8 cellular contexts compared by ENCODE assay signal in the genomic region with DNA sequence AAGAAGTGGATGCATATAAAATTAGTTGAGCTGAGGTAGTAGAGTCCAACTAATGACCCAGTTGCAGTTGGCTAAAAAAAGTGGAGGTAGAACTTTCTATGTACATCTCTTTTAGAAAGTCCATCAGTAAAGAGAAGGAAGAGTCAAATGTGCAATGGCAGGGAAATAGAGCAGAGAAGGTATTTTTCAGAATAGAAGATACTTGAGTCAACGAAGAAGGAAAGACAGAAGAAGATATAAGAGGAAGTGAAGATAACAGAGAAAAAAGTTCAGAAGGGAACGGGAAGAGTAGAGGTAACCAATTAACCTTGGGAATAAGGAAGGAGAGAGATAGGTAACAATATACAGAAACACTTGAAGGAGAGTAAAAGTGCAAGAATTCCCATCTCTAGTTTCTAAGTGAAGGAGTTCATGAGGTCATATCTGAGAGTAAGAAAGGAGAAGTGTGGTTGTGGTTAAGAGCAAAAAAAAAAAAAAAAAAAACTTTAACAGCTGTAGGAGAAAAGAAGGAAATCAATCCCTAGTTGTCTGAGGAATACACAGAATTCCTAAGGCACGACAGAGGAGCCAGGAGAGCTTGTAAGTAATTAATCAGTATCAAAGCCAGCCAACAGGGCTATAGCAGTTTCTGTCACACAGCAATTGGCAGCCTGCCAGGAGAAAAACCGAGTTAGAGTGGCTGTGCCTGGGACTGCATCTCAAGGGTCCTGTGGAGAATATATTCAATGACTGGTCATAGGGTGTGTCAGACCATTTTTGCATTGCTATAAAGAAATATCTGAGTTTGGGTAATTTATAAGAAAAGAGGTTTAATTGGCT.
A peak's percentile ranks its signal among the peaks of the same experiment; 100 is the strongest.
DNase-seq lines count a peak whose midpoint lies in the region; ATAC-seq and TF ChIP-seq lines count a peak whose summit lies in the region.

No MANE protein-coding gene starts in this region.

- intact Hi-C loops in activated B cell treated with CpG ODN at 0.5 μM for 24 hours (cut with micrococcal nuclease): loop anchor here (10.0 kb wide), 1 partner anchor 265 kb away; the partner anchor contains the start of gene SNX18
- intact Hi-C loops in sigmoid colon (cut with DNase I): loop anchor here (5.0 kb wide), 1 partner anchor 63 kb away; the partner anchor contains the start of gene ARL15
- intact Hi-C loops in vagina (cut with DNase I): loop anchor here (5.0 kb wide), 1 partner anchor 173 kb away; no protein-coding TSS in a partner anchor

- no peaks in the 10 kb centered on the region for H3K36me3 Mint-ChIP-seq in activated B cell treated with CpG ODN at 0.5 μM for 24 hours (ENCODE audit: low read depth)

- H3K27me3 ChIP-seq in sigmoid colon (no peaks in the 10 kb centered on the region), vagina (no peaks in the 10 kb centered on the region)

- no peak overlapping the region for H3K27ac ChIP-seq in sigmoid colon
- no peak overlapping the region for H3K27ac ChIP-seq in vagina

- H3K9me3 ChIP-seq in sigmoid colon (no peaks in the 10 kb centered on the region), vagina (no peaks in the 10 kb centered on the region)

- peak; percentile 61 for ATAC-seq in activated B cell treated with CpG ODN at 0.5 μM for 24 hours (ENCODE audit: low read depth)

- TF ChIP-seq POLR2A in sigmoid colon (IDR thresholded peaks at IDR 0.05): no peak
- TF ChIP-seq POLR2A in vagina (IDR thresholded peaks at IDR 0.05): no peak

- no peaks in the 10 kb centered on the region for H3K27me3 Mint-ChIP-seq in activated B cell treated with CpG ODN at 0.5 μM for 24 hours

- WGBS in sigmoid colon, 2 donors: 33 to 36% methylated on average over 4 of the region's 4 CpGs

- TF ChIP-seq CTCF in activated B cell treated with CpG ODN at 0.5 μM for 24 hours (IDR thresholded peaks at IDR 0.05) (no peak), sigmoid colon (IDR thresholded peaks at IDR 0.05) (no peak), vagina (IDR thresholded peaks at IDR 0.05) (no peak)

- CTCF ChIA-PET in activated B cell treated with CpG ODN at 0.5 μM for 24 hours (lab: Charles Lee): interaction anchor here (0.9 to 1.4 kb wide), 2 partner anchors 15 to 20 kb away, joined by 3 to 4 read pairs; no protein-coding TSS in a partner anchor

- POLR2A ChIA-PET in activated B cell treated with CpG ODN at 0.5 μM for 24 hours (lab: Charles Lee): interaction anchor here (0.6 kb wide), 3 partner anchors 182 to 928 kb away, joined by 3 to 4 read pairs (median 3); no protein-coding TSS in a partner anchor

- H3K4me1 ChIP-seq in sigmoid colon: peaks cover 0 to 6% (median 0%) of the 10 kb centered on the region in 4 donors
- no peaks in the 10 kb centered on the region for H3K4me1 ChIP-seq in vagina

- H3K27ac Mint-ChIP-seq in activated B cell treated with CpG ODN at 0.5 μM for 24 hours: no peak overlapping the region

- H3K36me3 ChIP-seq in sigmoid colon (no peaks in the 10 kb centered on the region), vagina (no peaks in the 10 kb centered on the region)

- H3K4me1 Mint-ChIP-seq in activated B cell treated with CpG ODN at 0.5 μM for 24 hours: peaks cover 4% of the 10 kb centered on the region

- TF ChIP-seq EP300 in sigmoid colon (IDR thresholded peaks at IDR 0.05): no peak

- H3K9me3 Mint-ChIP-seq in activated B cell treated with CpG ODN at 0.5 μM for 24 hours: no peaks in the 10 kb centered on the region

- peak; percentile 36 to 67 for DNase-seq in NCI-H187 (lab: John Stamatoyannopoulos, UW)
- no peak for DNase-seq in NCI-H187 treated with DMSO at 0.1 percent for 48 hours (lab: John Stamatoyannopoulos, UW)
- peak; percentile 31 for DNase-seq in Jurkat, Clone E6-1 (ENCODE audit: low read depth, low spot score)
- DNase-seq in activated B cell treated with CpG ODN at 0.5 μM for 24 hours: no peak
- DNase-seq in mucosa of gallbladder (ENCODE audit: low spot score): peak; percentile 31
- no peak for DNase-seq in NCI-H2196 (lab: John Stamatoyannopoulos, UW; ENCODE audit: unreplicated experiment)
- DNase-seq in sigmoid colon: no peak
- no peak for DNase-seq in vagina (ENCODE audit: extremely low spot score in 2 of 2)

- H3K4me3 ChIP-seq in Jurkat, Clone E6-1 (ENCODE audit: low read length): no peak overlapping the region
- no peak overlapping the region for H3K4me3 ChIP-seq in sigmoid colon
- H3K4me3 ChIP-seq in vagina: no peak overlapping the region

- H3K4me3 Mint-ChIP-seq in activated B cell treated with CpG ODN at 0.5 μM for 24 hours: no peak overlapping the region

Comparison
In these comparisons a context has a peak if more than half of its experiments do, and no peak if none do; other contexts are left out.
1. DNase-seq: peak in NCI-H187 (2 of 2), Jurkat, Clone E6-1 (single experiment) and mucosa of gallbladder (single experiment); none in NCI-H187 treated with DMSO at 0.1 percent for 48 hours (single experiment), activated B cell treated with CpG ODN at 0.5 μM for 24 hours (single experiment), NCI-H2196 (single experiment), sigmoid colon (single experiment) and vagina (0 of 2).